Comparison of ENCODE assay signal across 1 cellular context in genomic region chr16:31528726-31529397, GRCh38.
TF ChIP-seq lines count a peak whose summit lies in the region.

No MANE protein-coding gene starts in this region.

TF ChIP-seq in neural cell, 6 proteins besides CTCF, POLR2A, EP300 and RAD21 (continued from another document):
- no peak for TF ChIP-seq EZH2 (IDR thresholded peaks at IDR 0.05; ENCODE audit: borderline replicate concordance, insufficient read depth, low read length, poor library complexity, severe bottlenecking)
- TF ChIP-seq POLR2AphosphoS5 (IDR thresholded peaks at IDR 0.05), result no peak
